In the genomic region with DNA sequence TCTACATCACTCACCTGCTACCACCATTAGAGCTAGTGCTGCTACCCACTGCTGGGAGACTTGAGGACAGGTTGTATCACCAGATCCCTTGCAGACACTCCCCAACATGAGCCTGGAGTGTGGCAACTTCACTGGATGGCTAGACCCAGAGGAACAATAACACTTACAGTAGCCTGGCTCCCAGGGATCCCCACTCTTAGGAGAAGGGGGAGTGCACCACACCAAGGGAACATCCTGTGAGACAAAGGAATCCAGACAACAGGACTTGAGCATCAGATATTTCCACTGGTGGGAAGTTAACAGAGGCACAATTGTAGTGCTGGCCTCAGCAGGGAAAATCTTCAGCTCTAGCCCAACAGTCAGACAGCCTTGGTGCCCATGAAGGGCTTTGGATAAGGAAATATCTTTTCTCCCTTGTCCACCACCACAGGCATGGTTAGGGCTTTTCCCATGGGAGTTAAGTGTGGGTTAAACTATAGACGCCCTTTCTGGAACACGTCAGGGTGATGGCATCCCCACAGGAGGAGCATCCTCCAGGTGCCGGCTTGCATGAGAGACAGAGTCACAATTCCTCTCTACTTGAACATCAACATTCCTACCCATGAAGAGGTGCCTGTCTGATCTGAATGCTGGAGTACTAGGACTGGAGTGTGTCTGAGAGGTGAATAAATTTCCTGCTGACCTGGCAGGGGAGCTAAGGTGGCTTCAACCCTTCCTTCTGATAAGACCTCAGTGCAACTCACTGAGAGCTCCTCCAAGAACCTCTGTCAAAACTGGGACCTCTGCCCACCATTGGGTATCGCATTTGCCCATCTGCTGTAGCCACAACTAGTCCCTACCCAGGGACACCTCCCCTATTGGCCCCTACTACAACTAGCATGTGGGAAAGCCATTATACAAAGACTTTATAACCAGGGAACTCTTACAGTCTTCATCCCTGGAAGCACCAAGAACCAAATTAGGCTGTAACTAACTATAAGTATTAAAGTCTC, we compare ENCODE assay signal across 17 cellular contexts. TPM values are rescaled to one million over a fixed set of nuclear protein-coding genes. Genes with fewer than 3 reads are reported as not detected.
DNase-seq lines count a peak whose midpoint lies in the region; ATAC-seq, FAIRE-seq and TF ChIP-seq lines count a peak whose summit lies in the region.
"Had no signal": no experiment of that assay in that cellular context is flagged by ENCODE, and none has a peak within 500 bp of the region (broad histone marks: within the 10 kb centered on the region; RNA-seq: fewer than 3 reads in every experiment).

No MANE protein-coding gene starts in this region.

- no peaks in the 10 kb centered on the region for H3K9me3 Mint-ChIP-seq in osteocyte (ENCODE audit: unreplicated experiment)

- no peak overlapping the region for H3K27ac ChIP-seq in right lobe of liver
- H3K27ac ChIP-seq: BLaER1 treated with 17β-estradiol and CSF1 and Interleukin-3, amounts not matched to agents 10 nM and 100 nM had no signal

- intact Hi-C loops in right lobe of liver (cut with DNase I), result no loop called here

- H3K36me3 ChIP-seq in right lobe of liver, result no peaks in the 10 kb centered on the region
- H3K36me3 ChIP-seq: BLaER1 treated with 17β-estradiol and CSF1 and Interleukin-3, amounts not matched to agents 10 nM and 100 nM; HAP-1 had no signal

- H3K27me3 Mint-ChIP-seq in osteocyte (ENCODE audit: unreplicated experiment), result peaks cover 32% of the 10 kb centered on the region

- TF ChIP-seq CTCF in epithelial cell of esophagus (IDR thresholded peaks at IDR 0.05; ENCODE audit: insufficient read depth, low read depth, low read length, missing control alignments), result no peak
- no peak for TF ChIP-seq CTCF in osteocyte (IDR thresholded peaks at IDR 0.05)
- TF ChIP-seq CTCF in right lobe of liver (IDR thresholded peaks at IDR 0.05), result no peak

- H3K9me3 ChIP-seq in right lobe of liver, result no peaks in the 10 kb centered on the region
- H3K9me3 ChIP-seq: HAP-1 had no signal

- no peak overlapping the region for H3K4me3 Mint-ChIP-seq in osteocyte (ENCODE audit: unreplicated experiment)
- H3K4me3 Mint-ChIP-seq: CD4-positive, CD25-positive, alpha-beta regulatory T cell had no signal

- no peaks in the 10 kb centered on the region for H3K4me1 ChIP-seq in right lobe of liver
- H3K4me1 ChIP-seq: HAP-1 had no signal

- no peak for TF ChIP-seq POLR2A in right lobe of liver (IDR thresholded peaks at IDR 0.05)

- H3K4me3 ChIP-seq in epithelial cell of esophagus (ENCODE audit: low read length) (no peak overlapping the region), right lobe of liver (no peak overlapping the region)
- H3K4me3 ChIP-seq: BLaER1 treated with 17β-estradiol and CSF1 and Interleukin-3, amounts not matched to agents 10 nM and 100 nM; GM12878; HAP-1 had no signal

- FAIRE-seq in frontal cortex (lab: Jason Lieb, UNC), result no peak
- FAIRE-seq: GM12878, GM18507, H1 had no signal

- no peaks in the 10 kb centered on the region for H3K4me1 Mint-ChIP-seq in osteocyte (ENCODE audit: unreplicated experiment)

- H3K36me3 Mint-ChIP-seq in osteocyte (ENCODE audit: unreplicated experiment), result no peaks in the 10 kb centered on the region
- H3K36me3 Mint-ChIP-seq: CD4-positive, CD25-positive, alpha-beta regulatory T cell had no signal

- WGBS in right lobe of liver (ENCODE audit: insufficient coverage, low coverage, low lambda C conversion rate, missing lambda C conversion rate), result 0% methylated on average over 1 of the region's 4 CpGs

- DNase-seq in EL, result peak; percentile 19
- peak; percentile 46 for DNase-seq in HT1080 (ENCODE audit: low read depth)
- DNase-seq in epithelial cell of esophagus (ENCODE audit: low read depth), result peak; percentile 41
- DNase-seq in osteocyte (ENCODE audit: extremely low spot score, unreplicated experiment), result peak; percentile 53
- no peak for DNase-seq in frontal cortex (ENCODE audit: low spot score in 2 of 2)
- DNase-seq in right lobe of liver, result no peak
- DNase-seq: ACHN; CD4-positive, CD25-positive, alpha-beta regulatory T cell; DMS53 had no signal

- no peak overlapping the region for H3K27ac Mint-ChIP-seq in osteocyte (ENCODE audit: unreplicated experiment)

- no peak for ATAC-seq in right lobe of liver
- ATAC-seq in HG03442 (IDR thresholded peaks at IDR 0.05; ENCODE audit: unreplicated experiment), result no peak
- ATAC-seq: GM12878 had no signal

- H3K27me3 ChIP-seq in right lobe of liver, result no peaks in the 10 kb centered on the region
- H3K27me3 ChIP-seq: BLaER1 treated with 17β-estradiol and CSF1 and Interleukin-3, amounts not matched to agents 10 nM and 100 nM had no signal

RNA-seq across cellular contexts. Expression of gene SIRPG, which starts 55.4 kb away (rescaled TPM):
- total RNA-seq in HT1080 (2014; rRNA removed; shearing (Covaris generic)), result 0.03 TPM in 1 of 2 replicates, not detected in the other
- 0.33 and 0.59 TPM in 2 replicates for polyA plus RNA-seq in HT1080 (2015; cell fraction: cytosol; rRNA removed)
- polyA plus RNA-seq in HT1080 (2015; cell fraction: nucleus; rRNA removed), result 0.25 and 1.3 TPM in 2 replicates
- total RNA-seq in osteocyte (not detected in 2 replicates), frontal cortex (not detected), right lobe of liver (under 1 TPM in 2 of 6 experiments, not detected in 4; 0.31 to 0.37 TPM)
- total RNA-seq: A172, G401, H1 had no signal

Comparison
In these comparisons a context has a peak if more than half of its experiments do, and no peak if none do; other contexts are left out.
1. DNase-seq: peak in EL (single experiment), HT1080 (single experiment), epithelial cell of esophagus (single experiment) and osteocyte (single experiment); none in frontal cortex (0 of 2) and right lobe of liver (0 of 3).